ENCODE assay signal across 10 cellular contexts in genomic region chr6:137928286-137928685, GRCh38.
DNase-seq lines count a peak whose midpoint lies in the region; ATAC-seq and TF ChIP-seq lines count a peak whose summit lies in the region.
"Had no signal": no experiment of that assay in that cellular context is flagged by ENCODE, and none has a peak within 500 bp of the region (broad histone marks: within the 10 kb centered on the region; RNA-seq: fewer than 3 reads in every experiment).

No MANE protein-coding gene starts in this region.

- TF ChIP-seq CTCF in GM13977 (IDR thresholded peaks at IDR 0.05; ENCODE audit: extremely low read depth, insufficient read depth, missing control alignments) = no peak

- peak overlapping the region; percentile 94 for H3K27ac Mint-ChIP-seq in activated CD4-positive, alpha-beta T cell treated with anti-CD3 and anti-CD28 coated beads for 36 hours
- peak overlapping the region; percentile 95 for H3K27ac Mint-ChIP-seq in activated naive CD4-positive, alpha-beta T cell treated with anti-CD3 and anti-CD28 coated beads for 36 hours

- ATAC-seq in activated CD4-positive, alpha-beta T cell treated with anti-CD3 and anti-CD28 coated beads for 36 hours = peak; percentile 63
- peak; percentile 4 for ATAC-seq in HG03565 (IDR thresholded peaks at IDR 0.05; ENCODE audit: unreplicated experiment)
- no peak for ATAC-seq in GM21381 (IDR thresholded peaks at IDR 0.05; ENCODE audit: unreplicated experiment)
- ATAC-seq: A549 had no signal

- no peaks in the 10 kb centered on the region for H3K9me3 Mint-ChIP-seq in activated CD4-positive, alpha-beta T cell treated with anti-CD3 and anti-CD28 coated beads for 36 hours (ENCODE audit: low read depth)
- H3K9me3 Mint-ChIP-seq in activated naive CD4-positive, alpha-beta T cell treated with anti-CD3 and anti-CD28 coated beads for 36 hours = no peaks in the 10 kb centered on the region
- H3K9me3 Mint-ChIP-seq: nephron had no signal

- in situ Hi-C loops in GM13977 (cut with MboI; ENCODE audit: low pct_unique_long_range_greater_than_20kb, low sequenced_read_pairs, unreplicated experiment) = no loop called here

- H3K27me3 Mint-ChIP-seq in activated CD4-positive, alpha-beta T cell treated with anti-CD3 and anti-CD28 coated beads for 36 hours = no peaks in the 10 kb centered on the region
- H3K27me3 Mint-ChIP-seq in activated naive CD4-positive, alpha-beta T cell treated with anti-CD3 and anti-CD28 coated beads for 36 hours (ENCODE audit: low read depth) = no peaks in the 10 kb centered on the region

- H3K4me1 Mint-ChIP-seq in activated CD4-positive, alpha-beta T cell treated with anti-CD3 and anti-CD28 coated beads for 36 hours = peaks cover 59% of the 10 kb centered on the region
- peaks cover 64% of the 10 kb centered on the region for H3K4me1 Mint-ChIP-seq in activated naive CD4-positive, alpha-beta T cell treated with anti-CD3 and anti-CD28 coated beads for 36 hours (ENCODE audit: low read depth)

- peak; percentile 63 for DNase-seq in activated CD4-positive, alpha-beta T cell treated with anti-CD3 and anti-CD28 coated beads for 36 hours
- DNase-seq in activated CD4-positive, alpha-beta T cell treated with anti-CD3 and anti-CD28 coated beads, Interleukin-2, amount 50 U/mL, for 1 hour = no peak
- DNase-seq in activated naive CD4-positive, alpha-beta T cell treated with anti-CD3 and anti-CD28 coated beads for 36 hours = peak; percentile 36
- DNase-seq in stimulated activated CD8-positive, alpha-beta memory T cell treated with anti-CD3 and anti-CD28 coated beads, Interleukin-4, amount 100 ng/mL, for 48 hours = peak; percentile 52
- DNase-seq in GM13977 (ENCODE audit: low spot score) (no peak), NCI-H510A treated with DMSO at 0.1 percent for 48 hours (lab: John Stamatoyannopoulos, UW) (no peak)

- intact Hi-C loops in activated CD4-positive, alpha-beta T cell treated with anti-CD3 and anti-CD28 coated beads for 36 hours (cut with DNase I, micrococcal nuclease) = loop anchor here (1.0 kb wide), 3 partner anchors 10 to 47 kb away; no protein-coding TSS in a partner anchor
- intact Hi-C loops in activated naive CD4-positive, alpha-beta T cell treated with anti-CD3 and anti-CD28 coated beads for 36 hours (cut with micrococcal nuclease) = loop anchor here (1.0 to 5.0 kb wide), 2 partner anchors 47 to 116 kb away; no protein-coding TSS in a partner anchor

- H3K4me3 Mint-ChIP-seq in activated CD4-positive, alpha-beta T cell treated with anti-CD3 and anti-CD28 coated beads for 36 hours = peak overlapping the region; percentile 59
- H3K4me3 Mint-ChIP-seq in activated naive CD4-positive, alpha-beta T cell treated with anti-CD3 and anti-CD28 coated beads for 36 hours = peak overlapping the region; percentile 66

- H3K36me3 Mint-ChIP-seq in activated CD4-positive, alpha-beta T cell treated with anti-CD3 and anti-CD28 coated beads for 36 hours (ENCODE audit: low read depth) = no peaks in the 10 kb centered on the region
- H3K36me3 Mint-ChIP-seq in activated naive CD4-positive, alpha-beta T cell treated with anti-CD3 and anti-CD28 coated beads for 36 hours (ENCODE audit: low read depth) = no peaks in the 10 kb centered on the region

- POLR2A ChIA-PET in activated CD4-positive, alpha-beta T cell treated with anti-CD3 and anti-CD28 coated beads for 36 hours (lab: Charles Lee) = interaction anchor here (0.7 to 1.4 kb wide), 4 partner anchors 18 to 46 kb away, joined by 3 to 7 read pairs (median 4); no protein-coding TSS in a partner anchor

- CTCF ChIA-PET in activated CD4-positive, alpha-beta T cell treated with anti-CD3 and anti-CD28 coated beads for 36 hours (lab: Charles Lee) = interaction anchor here (0.6 to 2.4 kb wide), 9 partner anchors 11 to 231 kb away, joined by 3 to 18 read pairs (median 3); no protein-coding TSS in a partner anchor
- CTCF ChIA-PET in activated naive CD4-positive, alpha-beta T cell treated with anti-CD3 and anti-CD28 coated beads for 36 hours (lab: Charles Lee) = interaction anchor here (1.0 to 3.5 kb wide), 4 partner anchors 11 to 59 kb away, joined by 4 to 27 read pairs (median 16); partner anchors contain the start of gene TNFAIP3

Comparison
In these comparisons a context has a peak if more than half of its experiments do, and no peak if none do; other contexts are left out.
1. DNase-seq: peak in activated CD4-positive, alpha-beta T cell treated with anti-CD3 and anti-CD28 coated beads for 36 hours (single experiment), activated naive CD4-positive, alpha-beta T cell treated with anti-CD3 and anti-CD28 coated beads for 36 hours (single experiment) and stimulated activated CD8-positive, alpha-beta memory T cell treated with anti-CD3 and anti-CD28 coated beads, Interleukin-4, amount 100 ng/mL, for 48 hours (single experiment); none in activated CD4-positive, alpha-beta T cell treated with anti-CD3 and anti-CD28 coated beads, Interleukin-2, amount 50 U/mL, for 1 hour (single experiment), GM13977 (single experiment) and NCI-H510A treated with DMSO at 0.1 percent for 48 hours (single experiment).